In genomic region chr9:34502471-34503335, GRCh38 we compare ENCODE assay signal across 19 cellular contexts. TPM values are rescaled to one million over a fixed set of nuclear protein-coding genes. Genes with fewer than 3 reads are reported as not detected.
A peak's percentile ranks its signal among the peaks of the same experiment; 100 is the strongest.
DNase-seq lines count a peak whose midpoint lies in the region; ATAC-seq and TF ChIP-seq lines count a peak whose summit lies in the region.
"Had no signal": no experiment of that assay in that cellular context is flagged by ENCODE, and none has a peak within 500 bp of the region (broad histone marks: within the 10 kb centered on the region; RNA-seq: fewer than 3 reads in every experiment).

No MANE protein-coding gene starts in this region.

- ATAC-seq in lower lobe of right lung = peak; percentile 7 to 19
- ATAC-seq: stimulated activated naive B cell treated with anti-CD40 and anti-IgM and Interleukin-4, amounts not matched to agents 10 μg/mL and 1 μg/mL and 100 μg/mL, for 72 hours had no signal

- DNase-seq in NCI-H2029 (lab: John Stamatoyannopoulos, UW) = peak; percentile 35
- DNase-seq in lower lobe of right lung = no peak
- DNase-seq in tibial nerve (ENCODE audit: low spot score in 2 of 2) = no peak
- DNase-seq in T1000 (lab: John Stamatoyannopoulos, UW) = no peak
- DNase-seq in GOT3 (lab: John Stamatoyannopoulos, UW) = no peak
- no peak for DNase-seq in effector CD4-positive, alpha-beta T cell
- DNase-seq: activated CD4-positive, alpha-beta T cell treated with anti-CD3 and anti-CD28 coated beads for 48 hours; activated CD8-positive, alpha-beta memory T cell treated with anti-CD3 and anti-CD28 coated beads, Interleukin-2, amount 50 U/mL, for 4 hours; activated gamma-delta T cell; adrenal gland; Calu3; KG1; NCI-H2171; retina; stimulated activated CD4-positive, alpha-beta T cell treated with anti-CD3 and anti-CD28 coated beads, Interleukin-15, amount 100 ng/mL, for 24 hours; stimulated activated naive B cell treated with anti-CD40 and anti-IgM and Interleukin-4, amounts not matched to agents 10 μg/mL and 1 μg/mL and 100 μg/mL, for 72 hours had no signal

- H3K27ac ChIP-seq in VCaP (peak overlapping the region; percentile 76), lower lobe of right lung (no peak overlapping the region), tibial nerve (peak overlapping the region; percentile 32 to 85 (median 76))
- H3K27ac ChIP-seq: adrenal gland had no signal

- H3K4me1 ChIP-seq in lower lobe of right lung = peaks cover 21% of the 10 kb centered on the region
- H3K4me1 ChIP-seq in tibial nerve = peaks cover 0 to 57% (median 23%) of the 10 kb centered on the region in 4 donors
- H3K4me1 ChIP-seq: adrenal gland had no signal

- no peaks in the 10 kb centered on the region for H3K36me3 ChIP-seq in lower lobe of right lung
- H3K36me3 ChIP-seq in tibial nerve = no peaks in the 10 kb centered on the region
- H3K36me3 ChIP-seq: adrenal gland had no signal

- no peak for TF ChIP-seq EP300 in tibial nerve (IDR thresholded peaks at IDR 0.05)

- H3K9me3 ChIP-seq in lower lobe of right lung (no peaks in the 10 kb centered on the region), tibial nerve (no peaks in the 10 kb centered on the region)
- H3K9me3 ChIP-seq: adrenal gland had no signal

- TF ChIP-seq CTCF in VCaP (conservative IDR thresholded peaks at IDR 0.05) (peak; percentile 21; the same call in 1 of the 2 replicates), lower lobe of right lung (IDR thresholded peaks at IDR 0.05) (no peak), tibial nerve (IDR thresholded peaks at IDR 0.05) (no peak)

- H3K4me3 ChIP-seq in lower lobe of right lung (no peak overlapping the region), tibial nerve (no peak overlapping the region)
- H3K4me3 ChIP-seq: adrenal gland had no signal

- TF ChIP-seq POLR2A in tibial nerve (IDR thresholded peaks at IDR 0.05) = no peak

- H3K27me3 ChIP-seq in lower lobe of right lung (ENCODE audit: low read depth) (no peaks in the 10 kb centered on the region), tibial nerve (no peaks in the 10 kb centered on the region)
- H3K27me3 ChIP-seq: adrenal gland had no signal

- WGBS in tibial nerve, 2 donors = 32 to 37% methylated on average over 17 of the region's 17 CpGs

- intact Hi-C loops in lower lobe of right lung (cut with DNase I) = loop anchor here (10.0 kb wide), 1 partner anchor 98 kb away; no protein-coding TSS in a partner anchor

RNA-seq across cellular contexts. Expression of gene ENHO, which starts 20.1 kb away (rescaled TPM):
- total RNA-seq in lower lobe of right lung (0.59 TPM), tibial nerve (10 to 100 TPM in 3 of 4 donors, 1 to 10 TPM in 1; 2.7 to 22.1 (median 16.3) TPM)
- total RNA-seq: B cell, Calu3 had no signal

RNA-seq across cellular contexts. Expression of gene DNAI1, which starts 44.1 kb away (rescaled TPM):
- 13.5 TPM for total RNA-seq in lower lobe of right lung
- 1 to 10 TPM in 1 of 4 donors, under 1 TPM in 2, not detected in 1; 0.42 to 3.9 (median 0.66) TPM for total RNA-seq in tibial nerve
- total RNA-seq: B cell, Calu3, RPMI7951 had no signal

RNA-seq across cellular contexts. Expression of gene FAM219A, which starts 44.3 kb away (rescaled TPM):
- 24.5 TPM for total RNA-seq in lower lobe of right lung
- total RNA-seq in tibial nerve = 10 to 100 TPM in 3 of 4 donors, 1 to 10 TPM in 1; 8.5 to 15.6 (median 13.6) TPM
